ENCODE assay signal across 1 cellular context in the genomic region with DNA sequence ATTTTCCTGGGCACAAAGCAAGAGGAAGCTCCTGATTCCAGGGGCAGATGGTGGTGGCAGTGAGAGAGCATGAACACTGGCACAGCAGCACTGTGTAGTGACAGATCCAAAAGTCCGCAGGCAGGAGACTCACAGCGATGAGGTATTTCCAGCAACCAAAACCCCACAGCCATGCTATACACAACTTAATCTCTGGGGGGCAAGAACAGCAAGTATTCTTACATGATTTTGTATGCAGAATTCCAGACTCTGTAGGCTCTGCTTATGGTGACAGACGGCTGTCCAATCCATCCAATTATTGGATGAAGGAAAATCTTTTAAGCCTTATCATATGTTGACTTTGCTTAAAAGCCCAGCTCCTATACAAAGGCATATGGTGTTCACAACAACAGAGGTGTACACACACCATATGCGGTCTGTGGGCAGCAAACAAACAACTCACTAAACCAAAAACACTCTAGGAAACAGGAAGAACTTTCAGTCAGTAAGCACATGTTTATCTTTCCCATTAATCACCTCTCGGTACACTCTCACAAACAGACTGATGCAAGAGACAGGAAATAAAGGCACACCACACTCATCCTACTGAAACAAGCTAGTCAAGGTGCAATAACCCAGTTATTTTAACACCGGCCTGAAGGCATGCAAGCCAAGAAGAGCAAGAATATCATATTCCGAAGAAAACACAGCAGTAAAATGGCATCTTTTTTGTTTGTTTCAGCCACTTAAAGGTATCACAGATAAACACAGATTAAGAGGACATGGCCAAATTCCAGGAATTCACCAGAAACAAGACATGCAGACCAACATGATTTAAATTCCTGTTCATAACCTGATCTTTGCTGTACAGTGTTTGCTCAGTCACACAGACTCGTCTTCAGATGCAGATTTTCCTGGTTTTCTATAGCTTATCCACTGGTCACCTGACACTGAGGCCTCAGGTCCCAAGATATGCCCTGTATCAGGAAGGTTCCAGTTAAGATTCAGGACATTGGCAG.
TF ChIP-seq lines count a peak whose summit lies in the region.

No MANE protein-coding gene starts in this region.

TF ChIP-seq in K562, 482 proteins besides CTCF, POLR2A, EP300 and RAD21 (continued from another document and continues in another):
- TF ChIP-seq NFATC3 (IDR thresholded peaks at IDR 0.05) (no peak), NR2C1 (IDR thresholded peaks at IDR 0.05) (peak; percentile 27; the same call in 1 of the 2 replicates), NR2C1 (tag; IDR thresholded peaks at IDR 0.05) (peak; percentile 44), SETDB1 (IDR thresholded peaks at IDR 0.05; ENCODE audit: low read length) (no peak), HEY1 (CRISPR knock-in tag; IDR thresholded peaks at IDR 0.05; ENCODE audit: borderline replicate concordance) (no peak), TRIM28 (IDR thresholded peaks at IDR 0.05) (no peak), ZNF77 (CRISPR knock-in tag; IDR thresholded peaks at IDR 0.05) (no peak), PPARD (CRISPR knock-in tag; IDR thresholded peaks at IDR 0.05) (no peak), SLC30A9 (CRISPR knock-in tag; IDR thresholded peaks at IDR 0.05) (no peak), ZNF444 (CRISPR knock-in tag; IDR thresholded peaks at IDR 0.05) (no peak), CBFA2T2 (conservative IDR thresholded peaks at IDR 0.05) (no peak), SREBF2 (CRISPR knock-in tag; IDR thresholded peaks at IDR 0.05) (no peak), PCBP2 (IDR thresholded peaks at IDR 0.05; ENCODE audit: low read depth, low read length, poor library complexity, severe bottlenecking) (no peak), SNRNP70 (optimal IDR thresholded peaks at IDR 0.05; ENCODE audit: low read depth, low read length) (no peak), TBP (optimal IDR thresholded peaks at IDR 0.05; ENCODE audit: low read depth, low read length) (peak; percentile 40), GABPA (tag; conservative IDR thresholded peaks at IDR 0.05; ENCODE audit: low read depth) (peak; percentile 50), ZNF212 (CRISPR knock-in tag; IDR thresholded peaks at IDR 0.05) (no peak), SUPT5H (IDR thresholded peaks at IDR 0.05) (peak; percentile 52; the same call in 1 of the 2 replicates), BCOR (IDR thresholded peaks at IDR 0.05) (no peak), NFIX (CRISPR knock-in tag; IDR thresholded peaks at IDR 0.05; ENCODE audit: low read depth) (no peak), HSF4 (CRISPR knock-in tag; IDR thresholded peaks at IDR 0.05; ENCODE audit: borderline replicate concordance) (no peak; the same call in 1 of the 2 replicates), TEAD4 (IDR thresholded peaks at IDR 0.05; ENCODE audit: low read length) (peak; percentile 76), TEAD4 (CRISPR knock-in tag; IDR thresholded peaks at IDR 0.05; ENCODE audit: borderline replicate concordance) (no peak), CEBPB (tag; IDR thresholded peaks at IDR 0.05) (peak; percentile 95), PRPF4 (IDR thresholded peaks at IDR 0.05; ENCODE audit: insufficient read depth, low read depth, low read length, poor library complexity, severe bottlenecking) (no peak)
- TF ChIP-seq, protein P1, sequence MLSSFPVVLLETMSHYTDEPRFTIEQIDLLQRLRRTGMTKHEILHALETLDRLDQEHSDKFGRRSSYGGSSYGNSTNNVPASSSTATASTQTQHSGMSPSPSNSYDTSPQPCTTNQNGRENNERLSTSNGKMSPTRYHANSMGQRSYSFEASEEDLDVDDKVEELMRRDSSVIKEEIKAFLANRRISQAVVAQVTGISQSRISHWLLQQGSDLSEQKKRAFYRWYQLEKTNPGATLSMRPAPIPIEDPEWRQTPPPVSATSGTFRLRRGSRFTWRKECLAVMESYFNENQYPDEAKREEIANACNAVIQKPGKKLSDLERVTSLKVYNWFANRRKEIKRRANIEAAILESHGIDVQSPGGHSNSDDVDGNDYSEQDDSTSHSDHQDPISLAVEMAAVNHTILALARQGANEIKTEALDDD (IDR thresholded peaks at IDR 0.05) = peak; percentile 97
- TF ChIP-seq, protein P2, sequence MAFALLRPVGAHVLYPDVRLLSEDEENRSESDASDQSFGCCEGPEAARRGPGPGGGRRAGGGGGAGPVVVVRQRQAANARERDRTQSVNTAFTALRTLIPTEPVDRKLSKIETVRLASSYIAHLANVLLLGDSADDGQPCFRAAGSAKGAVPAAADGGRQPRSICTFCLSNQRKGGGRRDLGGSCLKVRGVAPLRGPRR (CRISPR knock-in tag; IDR thresholded peaks at IDR 0.05) = no peak
- TF ChIP-seq, protein P3, sequence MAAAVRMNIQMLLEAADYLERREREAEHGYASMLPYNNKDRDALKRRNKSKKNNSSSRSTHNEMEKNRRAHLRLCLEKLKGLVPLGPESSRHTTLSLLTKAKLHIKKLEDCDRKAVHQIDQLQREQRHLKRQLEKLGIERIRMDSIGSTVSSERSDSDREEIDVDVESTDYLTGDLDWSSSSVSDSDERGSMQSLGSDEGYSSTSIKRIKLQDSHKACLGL (CRISPR knock-in tag; IDR thresholded peaks at IDR 0.05; ENCODE audit: borderline replicate concordance, poor library complexity, severe bottlenecking) = no peak
- TF ChIP-seq, protein P4, sequence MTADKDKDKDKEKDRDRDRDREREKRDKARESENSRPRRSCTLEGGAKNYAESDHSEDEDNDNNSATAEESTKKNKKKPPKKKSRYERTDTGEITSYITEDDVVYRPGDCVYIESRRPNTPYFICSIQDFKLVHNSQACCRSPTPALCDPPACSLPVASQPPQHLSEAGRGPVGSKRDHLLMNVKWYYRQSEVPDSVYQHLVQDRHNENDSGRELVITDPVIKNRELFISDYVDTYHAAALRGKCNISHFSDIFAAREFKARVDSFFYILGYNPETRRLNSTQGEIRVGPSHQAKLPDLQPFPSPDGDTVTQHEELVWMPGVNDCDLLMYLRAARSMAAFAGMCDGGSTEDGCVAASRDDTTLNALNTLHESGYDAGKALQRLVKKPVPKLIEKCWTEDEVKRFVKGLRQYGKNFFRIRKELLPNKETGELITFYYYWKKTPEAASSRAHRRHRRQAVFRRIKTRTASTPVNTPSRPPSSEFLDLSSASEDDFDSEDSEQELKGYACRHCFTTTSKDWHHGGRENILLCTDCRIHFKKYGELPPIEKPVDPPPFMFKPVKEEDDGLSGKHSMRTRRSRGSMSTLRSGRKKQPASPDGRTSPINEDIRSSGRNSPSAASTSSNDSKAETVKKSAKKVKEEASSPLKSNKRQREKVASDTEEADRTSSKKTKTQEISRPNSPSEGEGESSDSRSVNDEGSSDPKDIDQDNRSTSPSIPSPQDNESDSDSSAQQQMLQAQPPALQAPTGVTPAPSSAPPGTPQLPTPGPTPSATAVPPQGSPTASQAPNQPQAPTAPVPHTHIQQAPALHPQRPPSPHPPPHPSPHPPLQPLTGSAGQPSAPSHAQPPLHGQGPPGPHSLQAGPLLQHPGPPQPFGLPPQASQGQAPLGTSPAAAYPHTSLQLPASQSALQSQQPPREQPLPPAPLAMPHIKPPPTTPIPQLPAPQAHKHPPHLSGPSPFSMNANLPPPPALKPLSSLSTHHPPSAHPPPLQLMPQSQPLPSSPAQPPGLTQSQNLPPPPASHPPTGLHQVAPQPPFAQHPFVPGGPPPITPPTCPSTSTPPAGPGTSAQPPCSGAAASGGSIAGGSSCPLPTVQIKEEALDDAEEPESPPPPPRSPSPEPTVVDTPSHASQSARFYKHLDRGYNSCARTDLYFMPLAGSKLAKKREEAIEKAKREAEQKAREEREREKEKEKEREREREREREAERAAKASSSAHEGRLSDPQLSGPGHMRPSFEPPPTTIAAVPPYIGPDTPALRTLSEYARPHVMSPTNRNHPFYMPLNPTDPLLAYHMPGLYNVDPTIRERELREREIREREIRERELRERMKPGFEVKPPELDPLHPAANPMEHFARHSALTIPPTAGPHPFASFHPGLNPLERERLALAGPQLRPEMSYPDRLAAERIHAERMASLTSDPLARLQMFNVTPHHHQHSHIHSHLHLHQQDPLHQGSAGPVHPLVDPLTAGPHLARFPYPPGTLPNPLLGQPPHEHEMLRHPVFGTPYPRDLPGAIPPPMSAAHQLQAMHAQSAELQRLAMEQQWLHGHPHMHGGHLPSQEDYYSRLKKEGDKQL (CRISPR knock-in tag; IDR thresholded peaks at IDR 0.05; ENCODE audit: borderline replicate concordance) = 0 out of 2 replicates have a peak, but pooled peaks have one; percentile 39
- TF ChIP-seq, protein P5, sequence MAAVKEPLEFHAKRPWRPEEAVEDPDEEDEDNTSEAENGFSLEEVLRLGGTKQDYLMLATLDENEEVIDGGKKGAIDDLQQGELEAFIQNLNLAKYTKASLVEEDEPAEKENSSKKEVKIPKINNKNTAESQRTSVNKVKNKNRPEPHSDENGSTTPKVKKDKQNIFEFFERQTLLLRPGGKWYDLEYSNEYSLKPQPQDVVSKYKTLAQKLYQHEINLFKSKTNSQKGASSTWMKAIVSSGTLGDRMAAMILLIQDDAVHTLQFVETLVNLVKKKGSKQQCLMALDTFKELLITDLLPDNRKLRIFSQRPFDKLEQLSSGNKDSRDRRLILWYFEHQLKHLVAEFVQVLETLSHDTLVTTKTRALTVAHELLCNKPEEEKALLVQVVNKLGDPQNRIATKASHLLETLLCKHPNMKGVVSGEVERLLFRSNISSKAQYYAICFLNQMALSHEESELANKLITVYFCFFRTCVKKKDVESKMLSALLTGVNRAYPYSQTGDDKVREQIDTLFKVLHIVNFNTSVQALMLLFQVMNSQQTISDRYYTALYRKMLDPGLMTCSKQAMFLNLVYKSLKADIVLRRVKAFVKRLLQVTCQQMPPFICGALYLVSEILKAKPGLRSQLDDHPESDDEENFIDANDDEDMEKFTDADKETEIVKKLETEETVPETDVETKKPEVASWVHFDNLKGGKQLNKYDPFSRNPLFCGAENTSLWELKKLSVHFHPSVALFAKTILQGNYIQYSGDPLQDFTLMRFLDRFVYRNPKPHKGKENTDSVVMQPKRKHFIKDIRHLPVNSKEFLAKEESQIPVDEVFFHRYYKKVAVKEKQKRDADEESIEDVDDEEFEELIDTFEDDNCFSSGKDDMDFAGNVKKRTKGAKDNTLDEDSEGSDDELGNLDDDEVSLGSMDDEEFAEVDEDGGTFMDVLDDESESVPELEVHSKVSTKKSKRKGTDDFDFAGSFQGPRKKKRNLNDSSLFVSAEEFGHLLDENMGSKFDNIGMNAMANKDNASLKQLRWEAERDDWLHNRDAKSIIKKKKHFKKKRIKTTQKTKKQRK (IDR thresholded peaks at IDR 0.05; ENCODE audit: borderline replicate concordance, low read depth, low read length) = no peak
- TF ChIP-seq, protein P6, sequence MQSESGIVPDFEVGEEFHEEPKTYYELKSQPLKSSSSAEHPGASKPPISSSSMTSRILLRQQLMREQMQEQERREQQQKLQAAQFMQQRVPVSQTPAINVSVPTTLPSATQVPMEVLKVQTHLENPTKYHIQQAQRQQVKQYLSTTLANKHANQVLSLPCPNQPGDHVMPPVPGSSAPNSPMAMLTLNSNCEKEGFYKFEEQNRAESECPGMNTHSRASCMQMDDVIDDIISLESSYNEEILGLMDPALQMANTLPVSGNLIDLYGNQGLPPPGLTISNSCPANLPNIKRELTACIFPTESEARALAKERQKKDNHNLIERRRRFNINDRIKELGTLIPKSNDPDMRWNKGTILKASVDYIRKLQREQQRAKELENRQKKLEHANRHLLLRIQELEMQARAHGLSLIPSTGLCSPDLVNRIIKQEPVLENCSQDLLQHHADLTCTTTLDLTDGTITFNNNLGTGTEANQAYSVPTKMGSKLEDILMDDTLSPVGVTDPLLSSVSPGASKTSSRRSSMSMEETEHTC (IDR thresholded peaks at IDR 0.05) = no peak
- TF ChIP-seq, protein P7, sequence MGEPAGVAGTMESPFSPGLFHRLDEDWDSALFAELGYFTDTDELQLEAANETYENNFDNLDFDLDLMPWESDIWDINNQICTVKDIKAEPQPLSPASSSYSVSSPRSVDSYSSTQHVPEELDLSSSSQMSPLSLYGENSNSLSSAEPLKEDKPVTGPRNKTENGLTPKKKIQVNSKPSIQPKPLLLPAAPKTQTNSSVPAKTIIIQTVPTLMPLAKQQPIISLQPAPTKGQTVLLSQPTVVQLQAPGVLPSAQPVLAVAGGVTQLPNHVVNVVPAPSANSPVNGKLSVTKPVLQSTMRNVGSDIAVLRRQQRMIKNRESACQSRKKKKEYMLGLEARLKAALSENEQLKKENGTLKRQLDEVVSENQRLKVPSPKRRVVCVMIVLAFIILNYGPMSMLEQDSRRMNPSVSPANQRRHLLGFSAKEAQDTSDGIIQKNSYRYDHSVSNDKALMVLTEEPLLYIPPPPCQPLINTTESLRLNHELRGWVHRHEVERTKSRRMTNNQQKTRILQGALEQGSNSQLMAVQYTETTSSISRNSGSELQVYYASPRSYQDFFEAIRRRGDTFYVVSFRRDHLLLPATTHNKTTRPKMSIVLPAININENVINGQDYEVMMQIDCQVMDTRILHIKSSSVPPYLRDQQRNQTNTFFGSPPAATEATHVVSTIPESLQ (CRISPR knock-in tag; IDR thresholded peaks at IDR 0.05) = no peak
- TF ChIP-seq, protein P8, sequence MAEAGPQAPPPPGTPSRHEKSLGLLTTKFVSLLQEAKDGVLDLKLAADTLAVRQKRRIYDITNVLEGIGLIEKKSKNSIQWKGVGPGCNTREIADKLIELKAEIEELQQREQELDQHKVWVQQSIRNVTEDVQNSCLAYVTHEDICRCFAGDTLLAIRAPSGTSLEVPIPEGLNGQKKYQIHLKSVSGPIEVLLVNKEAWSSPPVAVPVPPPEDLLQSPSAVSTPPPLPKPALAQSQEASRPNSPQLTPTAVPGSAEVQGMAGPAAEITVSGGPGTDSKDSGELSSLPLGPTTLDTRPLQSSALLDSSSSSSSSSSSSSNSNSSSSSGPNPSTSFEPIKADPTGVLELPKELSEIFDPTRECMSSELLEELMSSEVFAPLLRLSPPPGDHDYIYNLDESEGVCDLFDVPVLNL (CRISPR knock-in tag; IDR thresholded peaks at IDR 0.05; ENCODE audit: low read depth) = no peak
- TF ChIP-seq, protein P9, sequence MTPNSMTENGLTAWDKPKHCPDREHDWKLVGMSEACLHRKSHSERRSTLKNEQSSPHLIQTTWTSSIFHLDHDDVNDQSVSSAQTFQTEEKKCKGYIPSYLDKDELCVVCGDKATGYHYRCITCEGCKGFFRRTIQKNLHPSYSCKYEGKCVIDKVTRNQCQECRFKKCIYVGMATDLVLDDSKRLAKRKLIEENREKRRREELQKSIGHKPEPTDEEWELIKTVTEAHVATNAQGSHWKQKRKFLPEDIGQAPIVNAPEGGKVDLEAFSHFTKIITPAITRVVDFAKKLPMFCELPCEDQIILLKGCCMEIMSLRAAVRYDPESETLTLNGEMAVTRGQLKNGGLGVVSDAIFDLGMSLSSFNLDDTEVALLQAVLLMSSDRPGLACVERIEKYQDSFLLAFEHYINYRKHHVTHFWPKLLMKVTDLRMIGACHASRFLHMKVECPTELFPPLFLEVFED (CRISPR knock-in tag; conservative IDR thresholded peaks at IDR 0.05) = no peak; the same call in 1 of the 2 replicates
- TF ChIP-seq, protein P10, sequence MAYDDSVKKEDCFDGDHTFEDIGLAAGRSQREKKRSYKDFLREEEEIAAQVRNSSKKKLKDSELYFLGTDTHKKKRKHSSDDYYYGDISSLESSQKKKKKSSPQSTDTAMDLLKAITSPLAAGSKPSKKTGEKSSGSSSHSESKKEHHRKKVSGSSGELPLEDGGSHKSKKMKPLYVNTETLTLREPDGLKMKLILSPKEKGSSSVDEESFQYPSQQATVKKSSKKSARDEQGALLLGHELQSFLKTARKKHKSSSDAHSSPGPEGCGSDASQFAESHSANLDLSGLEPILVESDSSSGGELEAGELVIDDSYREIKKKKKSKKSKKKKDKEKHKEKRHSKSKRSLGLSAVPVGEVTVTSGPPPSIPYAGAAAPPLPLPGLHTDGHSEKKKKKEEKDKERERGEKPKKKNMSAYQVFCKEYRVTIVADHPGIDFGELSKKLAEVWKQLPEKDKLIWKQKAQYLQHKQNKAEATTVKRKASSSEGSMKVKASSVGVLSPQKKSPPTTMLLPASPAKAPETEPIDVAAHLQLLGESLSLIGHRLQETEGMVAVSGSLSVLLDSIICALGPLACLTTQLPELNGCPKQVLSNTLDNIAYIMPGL (CRISPR knock-in tag; IDR thresholded peaks at IDR 0.05) = no peak
